8 cellular contexts compared by ENCODE assay signal in the genomic region with DNA sequence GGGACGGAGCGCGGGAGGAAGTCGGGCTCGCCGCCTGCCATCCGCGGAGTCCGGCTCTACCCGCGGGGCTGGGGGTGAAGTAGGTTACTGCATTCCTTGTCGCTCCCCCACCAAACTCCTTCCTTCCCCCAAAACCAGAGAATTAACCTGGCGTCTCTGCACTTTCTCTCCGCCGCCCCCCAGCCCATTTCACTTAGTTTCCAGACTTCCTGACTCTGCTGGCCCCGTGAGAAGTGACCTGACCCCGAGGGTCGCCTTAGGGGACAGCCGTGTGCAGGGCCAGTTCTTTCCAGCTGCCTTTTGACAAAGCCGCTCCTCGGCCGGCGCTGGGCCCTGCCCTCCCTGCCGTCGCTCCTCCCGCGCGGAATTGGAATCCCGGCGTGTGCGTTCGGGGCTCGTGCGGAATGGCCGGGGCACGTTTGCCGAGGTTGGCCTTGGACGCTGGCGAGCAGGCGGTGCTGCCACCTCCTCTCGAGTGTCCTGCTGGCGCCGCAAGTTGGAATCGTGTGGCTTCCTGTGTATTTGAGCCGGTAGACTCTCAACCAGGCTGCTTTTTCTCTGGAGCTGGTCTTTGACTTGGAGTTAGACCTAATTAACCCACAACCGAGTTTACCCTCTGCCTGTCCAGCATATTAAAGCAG. TPM values are rescaled to one million over a fixed set of nuclear protein-coding genes. Genes with fewer than 3 reads are reported as not detected.
DNase-seq lines count a peak whose midpoint lies in the region; ATAC-seq lines count a peak whose summit lies in the region.

No MANE protein-coding gene starts in this region.

- DNase-seq in D341Med (ENCODE audit: low spot score), result peak; percentile 72
- peak; percentile 63 for DNase-seq in LHCN-M2 (ENCODE audit: low read depth)
- peak; percentile 42 for DNase-seq in UCSD-AML1 (lab: John Stamatoyannopoulos, UW; ENCODE audit: unreplicated experiment)
- no peak for DNase-seq in effector memory CD8-positive, alpha-beta T cell
- peak; percentile 45 for DNase-seq in medulla oblongata (ENCODE audit: extremely low spot score)
- no peak for DNase-seq in NCI-H1436 (lab: John Stamatoyannopoulos, UW)

- H3K36me3 ChIP-seq in subcutaneous abdominal adipose tissue (ENCODE audit: control insufficient read depth in 5 of 5, insufficient read depth in 5 of 5, low read length in 5 of 5), result no peaks in the 10 kb centered on the region

- peak overlapping the region; percentile 76 to 93 (median 81) for H3K9ac ChIP-seq in subcutaneous abdominal adipose tissue (ENCODE audit: low read length in 5 of 5)

- H3K27me3 ChIP-seq in subcutaneous abdominal adipose tissue (ENCODE audit: control insufficient read depth in 5 of 5, insufficient read depth in 4 of 5, low read length in 5 of 5), result no peaks in the 10 kb centered on the region

- peaks cover 11 to 24% of the 10 kb centered on the region in 2 donors for H3K4me1 Mint-ChIP-seq in effector memory CD8-positive, alpha-beta T cell (ENCODE audit: low read depth in 2 of 2)

- H3K27ac ChIP-seq in subcutaneous abdominal adipose tissue (ENCODE audit: low read depth, low read length), result peak overlapping the region; percentile 85

- no peaks in the 10 kb centered on the region for H3K27me3 Mint-ChIP-seq in effector memory CD8-positive, alpha-beta T cell

- peak; percentile 16 for ATAC-seq in GM19455 (IDR thresholded peaks at IDR 0.05; ENCODE audit: unreplicated experiment)
- ATAC-seq in effector memory CD8-positive, alpha-beta T cell (replicated peaks), result peak; percentile 4

- H3K9me3 Mint-ChIP-seq in effector memory CD8-positive, alpha-beta T cell, result no peaks in the 10 kb centered on the region

- H3K9me3 ChIP-seq in subcutaneous abdominal adipose tissue (ENCODE audit: control insufficient read depth in 5 of 5, low read length in 5 of 5), result no peaks in the 10 kb centered on the region

- peak overlapping the region; percentile 83 to 92 (median 90) for H3K4me3 ChIP-seq in subcutaneous abdominal adipose tissue (ENCODE audit: low read depth in 1 of 5, low read length in 5 of 5)

- peaks cover 4 to 29% (median 28%) of the 10 kb centered on the region in 5 donors for H3K4me1 ChIP-seq in subcutaneous abdominal adipose tissue (ENCODE audit: control insufficient read depth in 5 of 5, insufficient read depth in 5 of 5, low read length in 5 of 5)

- peak overlapping the region; percentile 80 to 83 for H3K27ac Mint-ChIP-seq in effector memory CD8-positive, alpha-beta T cell

- H3K4me3 Mint-ChIP-seq in effector memory CD8-positive, alpha-beta T cell, result peak overlapping the region; percentile 91 to 95

- no peaks in the 10 kb centered on the region for H3K36me3 Mint-ChIP-seq in effector memory CD8-positive, alpha-beta T cell (ENCODE audit: insufficient read depth)

RNA-seq across cellular contexts. Expression of a gene that starts 0.7 kb away (rescaled TPM):
- 38.6 and 39.3 TPM in 2 replicates for total RNA-seq in LHCN-M2 (2014; rRNA removed)
- polyA plus RNA-seq in LHCN-M2 (2012), result 27.3 TPM

RNA-seq across cellular contexts. Expression of a gene that starts 57.4 kb away (rescaled TPM):
- 49.3 and 53.4 TPM in 2 replicates for total RNA-seq in LHCN-M2 (2014; rRNA removed)
- 12.5 TPM for polyA plus RNA-seq in LHCN-M2 (2012)

Comparison
In these comparisons a context has a peak if more than half of its experiments do, and no peak if none do; other contexts are left out.
1. DNase-seq: peak in D341Med (single experiment), LHCN-M2 (single experiment), UCSD-AML1 (single experiment) and medulla oblongata (single experiment); none in effector memory CD8-positive, alpha-beta T cell (0 of 3) and NCI-H1436 (single experiment).